In the genomic region with DNA sequence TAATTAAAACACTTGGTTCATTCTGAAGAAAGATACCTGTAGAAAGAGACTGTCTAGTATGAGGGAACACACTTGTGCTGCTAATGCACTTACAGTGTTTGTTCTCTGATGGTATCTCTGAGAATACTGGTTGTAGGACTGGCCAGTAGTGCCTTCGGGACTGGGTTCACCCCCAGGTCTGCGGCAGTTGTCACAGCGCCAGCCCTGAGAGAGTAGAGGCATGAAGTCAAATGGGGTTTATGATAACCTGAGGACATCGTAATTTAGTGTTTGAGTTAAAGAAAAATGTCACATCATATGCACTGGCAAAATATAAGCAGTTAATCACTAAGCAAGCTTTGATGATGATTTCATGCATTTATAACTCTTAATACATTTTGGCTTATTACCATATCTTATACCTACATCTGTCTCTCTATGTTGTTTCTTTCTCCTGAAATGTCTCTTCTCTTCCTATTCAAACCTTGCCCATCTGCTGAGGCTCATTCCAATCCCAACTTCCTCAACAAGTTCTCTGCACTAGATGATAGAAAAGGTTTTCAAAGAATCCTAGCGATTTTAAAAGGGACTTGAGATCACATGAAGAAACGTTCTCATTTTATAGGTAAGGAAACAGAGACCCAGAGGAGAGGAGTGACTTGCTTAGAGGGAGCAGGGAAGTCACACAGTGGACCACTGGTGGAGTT, we compare ENCODE assay signal across 2 cellular contexts.
TF ChIP-seq lines count a peak whose summit lies in the region.

No MANE protein-coding gene starts in this region.

TF ChIP-seq in SK-N-SH, 30 proteins besides CTCF, POLR2A, EP300 and RAD21:
- TF ChIP-seq GABPA (IDR thresholded peaks at IDR 0.05; ENCODE audit: low read depth) (no peak), CHD2 (IDR thresholded peaks at IDR 0.05; ENCODE audit: low read length, partially characterized antibody) (no peak), RXRA (IDR thresholded peaks at IDR 0.05; ENCODE audit: borderline replicate concordance, low read depth) (no peak), RCOR1 (IDR thresholded peaks at IDR 0.05; ENCODE audit: low read length) (no peak), TEAD4 (IDR thresholded peaks at IDR 0.05; ENCODE audit: borderline replicate concordance, insufficient read depth) (no peak), FOXJ3 (CRISPR knock-in tag; IDR thresholded peaks at IDR 0.05) (no peak), RFX5 (IDR thresholded peaks at IDR 0.05; ENCODE audit: low read length) (no peak), FOSL2 (IDR thresholded peaks at IDR 0.05; ENCODE audit: borderline replicate concordance, low read depth) (no peak)
- TF ChIP-seq, protein P1, sequence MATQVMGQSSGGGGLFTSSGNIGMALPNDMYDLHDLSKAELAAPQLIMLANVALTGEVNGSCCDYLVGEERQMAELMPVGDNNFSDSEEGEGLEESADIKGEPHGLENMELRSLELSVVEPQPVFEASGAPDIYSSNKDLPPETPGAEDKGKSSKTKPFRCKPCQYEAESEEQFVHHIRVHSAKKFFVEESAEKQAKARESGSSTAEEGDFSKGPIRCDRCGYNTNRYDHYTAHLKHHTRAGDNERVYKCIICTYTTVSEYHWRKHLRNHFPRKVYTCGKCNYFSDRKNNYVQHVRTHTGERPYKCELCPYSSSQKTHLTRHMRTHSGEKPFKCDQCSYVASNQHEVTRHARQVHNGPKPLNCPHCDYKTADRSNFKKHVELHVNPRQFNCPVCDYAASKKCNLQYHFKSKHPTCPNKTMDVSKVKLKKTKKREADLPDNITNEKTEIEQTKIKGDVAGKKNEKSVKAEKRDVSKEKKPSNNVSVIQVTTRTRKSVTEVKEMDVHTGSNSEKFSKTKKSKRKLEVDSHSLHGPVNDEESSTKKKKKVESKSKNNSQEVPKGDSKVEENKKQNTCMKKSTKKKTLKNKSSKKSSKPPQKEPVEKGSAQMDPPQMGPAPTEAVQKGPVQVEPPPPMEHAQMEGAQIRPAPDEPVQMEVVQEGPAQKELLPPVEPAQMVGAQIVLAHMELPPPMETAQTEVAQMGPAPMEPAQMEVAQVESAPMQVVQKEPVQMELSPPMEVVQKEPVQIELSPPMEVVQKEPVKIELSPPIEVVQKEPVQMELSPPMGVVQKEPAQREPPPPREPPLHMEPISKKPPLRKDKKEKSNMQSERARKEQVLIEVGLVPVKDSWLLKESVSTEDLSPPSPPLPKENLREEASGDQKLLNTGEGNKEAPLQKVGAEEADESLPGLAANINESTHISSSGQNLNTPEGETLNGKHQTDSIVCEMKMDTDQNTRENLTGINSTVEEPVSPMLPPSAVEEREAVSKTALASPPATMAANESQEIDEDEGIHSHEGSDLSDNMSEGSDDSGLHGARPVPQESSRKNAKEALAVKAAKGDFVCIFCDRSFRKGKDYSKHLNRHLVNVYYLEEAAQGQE (IDR thresholded peaks at IDR 0.05; ENCODE audit: low read depth, low read length) = no peak
- TF ChIP-seq, protein P2, sequence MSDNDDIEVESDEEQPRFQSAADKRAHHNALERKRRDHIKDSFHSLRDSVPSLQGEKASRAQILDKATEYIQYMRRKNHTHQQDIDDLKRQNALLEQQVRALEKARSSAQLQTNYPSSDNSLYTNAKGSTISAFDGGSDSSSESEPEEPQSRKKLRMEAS (IDR thresholded peaks at IDR 0.05; ENCODE audit: low read depth) = no peak
- TF ChIP-seq, protein P3, sequence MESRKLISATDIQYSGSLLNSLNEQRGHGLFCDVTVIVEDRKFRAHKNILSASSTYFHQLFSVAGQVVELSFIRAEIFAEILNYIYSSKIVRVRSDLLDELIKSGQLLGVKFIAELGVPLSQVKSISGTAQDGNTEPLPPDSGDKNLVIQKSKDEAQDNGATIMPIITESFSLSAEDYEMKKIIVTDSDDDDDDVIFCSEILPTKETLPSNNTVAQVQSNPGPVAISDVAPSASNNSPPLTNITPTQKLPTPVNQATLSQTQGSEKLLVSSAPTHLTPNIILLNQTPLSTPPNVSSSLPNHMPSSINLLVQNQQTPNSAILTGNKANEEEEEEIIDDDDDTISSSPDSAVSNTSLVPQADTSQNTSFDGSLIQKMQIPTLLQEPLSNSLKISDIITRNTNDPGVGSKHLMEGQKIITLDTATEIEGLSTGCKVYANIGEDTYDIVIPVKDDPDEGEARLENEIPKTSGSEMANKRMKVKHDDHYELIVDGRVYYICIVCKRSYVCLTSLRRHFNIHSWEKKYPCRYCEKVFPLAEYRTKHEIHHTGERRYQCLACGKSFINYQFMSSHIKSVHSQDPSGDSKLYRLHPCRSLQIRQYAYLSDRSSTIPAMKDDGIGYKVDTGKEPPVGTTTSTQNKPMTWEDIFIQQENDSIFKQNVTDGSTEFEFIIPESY (IDR thresholded peaks at IDR 0.05; ENCODE audit: borderline replicate concordance, low read depth) = no peak

TF ChIP-seq in endothelial cell of umbilical vein, 7 proteins besides CTCF, POLR2A, EP300 and RAD21:
- peak; percentile 8 for TF ChIP-seq POLR2AphosphoS5 (IDR thresholded peaks at IDR 0.05; ENCODE audit: insufficient read depth, low read depth, low read length)
- no peak for TF ChIP-seq MYC (IDR thresholded peaks at IDR 0.05; ENCODE audit: low read depth, low read length)
